ENCODE assay signal across 9 cellular contexts in the genomic region with DNA sequence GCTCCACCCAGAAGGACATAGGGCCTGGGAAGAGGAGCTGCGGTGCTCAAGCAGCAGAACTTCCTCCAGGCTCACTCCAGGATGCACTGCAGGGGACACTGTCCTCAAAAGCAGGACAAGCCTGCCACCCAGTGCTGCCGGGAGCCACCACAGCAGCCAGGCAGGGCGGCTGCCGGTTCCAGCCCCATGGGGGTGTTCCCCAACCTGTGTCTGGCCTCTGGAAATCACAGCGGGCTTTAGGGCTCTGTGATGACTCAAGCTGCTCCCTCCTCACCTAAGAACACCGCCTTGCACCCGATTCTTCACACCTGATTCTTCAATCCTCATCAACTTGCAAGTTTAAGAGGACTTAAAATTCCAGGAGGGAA.
A peak's percentile ranks its signal among the peaks of the same experiment; 100 is the strongest.
DNase-seq lines count a peak whose midpoint lies in the region; ATAC-seq and TF ChIP-seq lines count a peak whose summit lies in the region.
"Had no signal": no experiment of that assay in that cellular context is flagged by ENCODE, and none has a peak within 500 bp of the region (broad histone marks: within the 10 kb centered on the region; RNA-seq: fewer than 3 reads in every experiment).

No MANE protein-coding gene starts in this region.

- intact Hi-C loops in Calu3 (cut with micrococcal nuclease; ENCODE audit: unreplicated experiment) = no loop called here

- H3K27ac Mint-ChIP-seq in Calu3 (ENCODE audit: unreplicated experiment) (no peak overlapping the region), H9 (0 out of 7 replicates have a peak overlapping the region, but pooled peaks of 1 of the 3 experiments have one; percentile 9), glutamatergic neuron (ENCODE audit: unreplicated experiment) (no peak overlapping the region)

- no peak overlapping the region for H4K5ac ChIP-seq in H9 (ENCODE audit: insufficient read length, low read depth, low read length)

- no peaks in the 10 kb centered on the region for H3K4me1 ChIP-seq in H9 (ENCODE audit: insufficient read depth, low read length)

- TF ChIP-seq CTCF in Calu3 (IDR thresholded peaks at IDR 0.05; ENCODE audit: unreplicated experiment) = no peak
- peak; percentile 47; the same call in 2 of the 3 replicates for TF ChIP-seq CTCF in H9 (conservative IDR thresholded peaks at IDR 0.05)
- no peak for TF ChIP-seq CTCF in glutamatergic neuron (IDR thresholded peaks at IDR 0.05; ENCODE audit: partially characterized antibody, unreplicated experiment)

- H2BK20ac ChIP-seq in H9 (ENCODE audit: low read depth, low read length, poor library complexity, severe bottlenecking) = no peak overlapping the region

- H3K4me2 ChIP-seq in H9 (ENCODE audit: insufficient read depth, insufficient read length, low read length) = no peak overlapping the region

- H2AK5ac ChIP-seq in H9 (ENCODE audit: insufficient read length, low read length) = no peak overlapping the region

- H2BK15ac ChIP-seq in H9 (ENCODE audit: low read depth, low read length) = no peak overlapping the region

- H3K4me3 Mint-ChIP-seq in Calu3 (ENCODE audit: low read depth, unreplicated experiment) (no peak overlapping the region), H9 (no peak overlapping the region), glutamatergic neuron (ENCODE audit: unreplicated experiment) (no peak overlapping the region)

- H3K14ac ChIP-seq in H9 (ENCODE audit: insufficient read depth, low read length) = no peak overlapping the region

- H2AFZ ChIP-seq in H9 (ENCODE audit: low read length) = no peak overlapping the region

- H3K27me3 Mint-ChIP-seq in Calu3 (ENCODE audit: unreplicated experiment) = peaks cover 67% of the 10 kb centered on the region
- H3K27me3 Mint-ChIP-seq in H9 (ENCODE audit: low read depth) = peaks cover 40% of the 10 kb centered on the region
- peaks cover 11% of the 10 kb centered on the region for H3K27me3 Mint-ChIP-seq in glutamatergic neuron (ENCODE audit: unreplicated experiment)

- H2BK12ac ChIP-seq in H9 (ENCODE audit: insufficient read length, low read depth, low read length) = no peak overlapping the region

- no peaks in the 10 kb centered on the region for H3K23me2 ChIP-seq in H9 (ENCODE audit: insufficient read length, low read depth, low read length, poor library complexity, severe bottlenecking)

- no peak overlapping the region for H4K91ac ChIP-seq in H9 (ENCODE audit: insufficient read length, low read depth, low read length)

- no peak overlapping the region for H2BK120ac ChIP-seq in H9 (ENCODE audit: low read depth, low read length, poor library complexity, severe bottlenecking)

- no peaks in the 10 kb centered on the region for H3K79me1 ChIP-seq in H9 (ENCODE audit: insufficient read depth, low read depth, low read length, poor library complexity, severe bottlenecking)

- DNase-seq in Calu3 = peak; percentile 35
- DNase-seq in H9 = peak; percentile 67
- peak; percentile 25 for DNase-seq in SK-N-DZ (ENCODE audit: low spot score)
- DNase-seq in glutamatergic neuron = peak; percentile 59
- DNase-seq in AG08396 (ENCODE audit: low spot score) = no peak
- DNase-seq in activated effector memory CD4-positive, alpha-beta T cell treated with anti-CD3 and anti-CD28 coated beads, Interleukin-2, amount 50 U/mL, for 16 hours = no peak
- DNase-seq: left ventricle myocardium superior had no signal

- H3K27ac ChIP-seq in H9 (ENCODE audit: insufficient read length, low read depth, low read length) = no peak overlapping the region

- H3K4me1 Mint-ChIP-seq in Calu3 (ENCODE audit: low read depth, unreplicated experiment) (no peaks in the 10 kb centered on the region), H9 (peaks cover 3 to 6% of the 10 kb centered on the region in 2 experiments; a peak in 3 of 4 replicates), glutamatergic neuron (ENCODE audit: low read depth, unreplicated experiment) (peaks cover 10% of the 10 kb centered on the region)

- H3K18ac ChIP-seq in H9 (ENCODE audit: insufficient read length, low read depth, low read length) = no peak overlapping the region

- CTCF ChIA-PET in Calu3 (lab: Charles Lee) = interaction anchor here (0.6 to 1.0 kb wide), 2 partner anchors 8 to 1499 kb away, joined by 3 to 7 read pairs; no protein-coding TSS in a partner anchor

- H3K4ac ChIP-seq in H9 (ENCODE audit: low read depth, low read length) = no peak overlapping the region

- no peak overlapping the region for H3T11ph ChIP-seq in H9 (ENCODE audit: low read length)

- no peaks in the 10 kb centered on the region for H3K36me3 Mint-ChIP-seq in Calu3 (ENCODE audit: insufficient read depth, unreplicated experiment)
- H3K36me3 Mint-ChIP-seq in H9 (ENCODE audit: insufficient read depth in 1 of 3, low read depth in 3 of 3) = no peaks in the 10 kb centered on the region
- peaks cover 5% of the 10 kb centered on the region for H3K36me3 Mint-ChIP-seq in glutamatergic neuron (ENCODE audit: unreplicated experiment)

- H4K8ac ChIP-seq in H9 (replicated peaks; ENCODE audit: insufficient read length, low read depth, low read length) = no peak overlapping the region

- H3K9me3 Mint-ChIP-seq in Calu3 (ENCODE audit: low read depth, unreplicated experiment) = no peaks in the 10 kb centered on the region
- H3K9me3 Mint-ChIP-seq in H9 = no peaks in the 10 kb centered on the region
- H3K9me3 Mint-ChIP-seq in glutamatergic neuron (ENCODE audit: unreplicated experiment) = peaks cover 7% of the 10 kb centered on the region

- no CpG with 5 or more reads among the region's 7 CpGs for WGBS in H9 (ENCODE audit: extremely low coverage, insufficient read length, low lambda C conversion rate)

- H2BK5ac ChIP-seq in H9 (ENCODE audit: insufficient read length, low read length) = no peak overlapping the region

- no TSS peak for BruUV-seq in Calu3 (replicated peaks; lab: Mats Ljungman, UMichigan)

- H3K9me3 ChIP-seq in H9 (ENCODE audit: control insufficient read depth, low read depth, low read length) = no peaks in the 10 kb centered on the region

- ATAC-seq in HG03520 (IDR thresholded peaks at IDR 0.05; ENCODE audit: unreplicated experiment) = no peak
- ATAC-seq in HG03354 (IDR thresholded peaks at IDR 0.05; ENCODE audit: poor library complexity, severe bottlenecking, unreplicated experiment) = no peak
- ATAC-seq: left ventricle myocardium superior had no signal

- no peak overlapping the region for H3K56ac ChIP-seq in H9 (ENCODE audit: insufficient read length, low read depth, low read length)

- no peak overlapping the region for H3K9ac ChIP-seq in H9 (ENCODE audit: extremely low read depth, insufficient read length, low read length)

- H3K79me2 ChIP-seq in H9 (ENCODE audit: insufficient read depth, low read length) = no peaks in the 10 kb centered on the region

- H4K20me1 ChIP-seq in H9 (ENCODE audit: control insufficient read depth, insufficient read depth, insufficient read length) = no peaks in the 10 kb centered on the region

- no peaks in the 10 kb centered on the region for H3K27me3 ChIP-seq in H9 (ENCODE audit: insufficient read depth, low read length)

- no peak overlapping the region for H3K23ac ChIP-seq in H9 (ENCODE audit: insufficient read length, low read depth, low read length)

Comparison
In these comparisons a context has a peak if more than half of its experiments do, and no peak if none do; other contexts are left out.
1. DNase-seq: peak in Calu3 (single experiment), H9 (single experiment), SK-N-DZ (single experiment) and glutamatergic neuron (single experiment); none in AG08396 (single experiment) and activated effector memory CD4-positive, alpha-beta T cell treated with anti-CD3 and anti-CD28 coated beads, Interleukin-2, amount 50 U/mL, for 16 hours (single experiment).